Comparison of ENCODE assay signal across 19 cellular contexts in genomic region chr13:113792821-113793717, GRCh38. TPM values are rescaled to one million over a fixed set of nuclear protein-coding genes. Genes with fewer than 3 reads are reported as not detected.
DNase-seq lines count a peak whose midpoint lies in the region; ATAC-seq and TF ChIP-seq lines count a peak whose summit lies in the region.
"Had no signal": no experiment of that assay in that cellular context is flagged by ENCODE, and none has a peak within 500 bp of the region (broad histone marks: within the 10 kb centered on the region; RNA-seq: fewer than 3 reads in every experiment).

No MANE protein-coding gene starts in this region.

- no peak overlapping the region for H3K4me2 ChIP-seq in osteoblast (ENCODE audit: insufficient read depth, low read length)

- H3K27ac Mint-ChIP-seq in stimulated activated naive CD8-positive, alpha-beta T cell treated with anti-CD3 and anti-CD28 coated beads, Interleukin-15, amount 100 ng/mL, for 72 hours, result no peak overlapping the region
- H3K27ac Mint-ChIP-seq in endothelial cell (ENCODE audit: unreplicated experiment), result peak overlapping the region; percentile 42

- H3K9me3 Mint-ChIP-seq in stimulated activated naive CD8-positive, alpha-beta T cell treated with anti-CD3 and anti-CD28 coated beads, Interleukin-15, amount 100 ng/mL, for 72 hours, result no peaks in the 10 kb centered on the region
- H3K9me3 Mint-ChIP-seq in endothelial cell (ENCODE audit: unreplicated experiment), result no peaks in the 10 kb centered on the region
- H3K9me3 Mint-ChIP-seq: H9 had no signal

- H3K27me3 ChIP-seq in osteoblast (ENCODE audit: insufficient read depth, low read length), result peaks cover 14% of the 10 kb centered on the region
- H3K27me3 ChIP-seq: SJCRH30 had no signal

- peak; percentile 29 for ATAC-seq in stimulated activated naive CD8-positive, alpha-beta T cell treated with anti-CD3 and anti-CD28 coated beads, Interleukin-15, amount 100 ng/mL, for 72 hours
- no peak for ATAC-seq in stimulated activated naive CD8-positive, alpha-beta T cell treated with anti-CD3 and anti-CD28 coated beads, Interleukin-15, Interleukin-2, amounts not matched to agents 100 U/mL and 50 U/mL, for 24 hours
- ATAC-seq: PC-3 had no signal

- no peak for TF ChIP-seq CTCF in endothelial cell (IDR thresholded peaks at IDR 0.05; ENCODE audit: unreplicated experiment)
- TF ChIP-seq CTCF in osteoblast (IDR thresholded peaks at IDR 0.05; ENCODE audit: extremely low read depth, low read depth, low read length), result no peak

- H3K4me3 Mint-ChIP-seq in stimulated activated naive CD8-positive, alpha-beta T cell treated with anti-CD3 and anti-CD28 coated beads, Interleukin-15, amount 100 ng/mL, for 72 hours, result no peak overlapping the region
- H3K4me3 Mint-ChIP-seq in endothelial cell (ENCODE audit: unreplicated experiment), result no peak overlapping the region
- H3K4me3 Mint-ChIP-seq: H9 had no signal

- no peaks in the 10 kb centered on the region for H3K9me3 ChIP-seq in osteoblast (ENCODE audit: low read depth, low read length)
- H3K9me3 ChIP-seq: SJCRH30 had no signal

- H4K20me1 ChIP-seq in osteoblast (ENCODE audit: insufficient read depth, low read length), result no peaks in the 10 kb centered on the region

- H3K4me1 ChIP-seq in osteoblast (ENCODE audit: insufficient read depth, low read length), result no peaks in the 10 kb centered on the region
- H3K4me1 ChIP-seq: SJCRH30 had no signal

- H3K36me3 Mint-ChIP-seq in endothelial cell (ENCODE audit: low read depth, unreplicated experiment), result peaks cover 40% of the 10 kb centered on the region

- no peaks in the 10 kb centered on the region for H3K4me1 Mint-ChIP-seq in stimulated activated naive CD8-positive, alpha-beta T cell treated with anti-CD3 and anti-CD28 coated beads, Interleukin-15, amount 100 ng/mL, for 72 hours
- no peaks in the 10 kb centered on the region for H3K4me1 Mint-ChIP-seq in endothelial cell (ENCODE audit: unreplicated experiment)

- H3K27me3 Mint-ChIP-seq in stimulated activated naive CD8-positive, alpha-beta T cell treated with anti-CD3 and anti-CD28 coated beads, Interleukin-15, amount 100 ng/mL, for 72 hours, result peaks cover 7% of the 10 kb centered on the region
- H3K27me3 Mint-ChIP-seq in endothelial cell (ENCODE audit: unreplicated experiment), result peaks cover 12% of the 10 kb centered on the region

- no peaks in the 10 kb centered on the region for H3K36me3 ChIP-seq in osteoblast (ENCODE audit: insufficient read depth, low read length)
- H3K36me3 ChIP-seq: SJCRH30 had no signal

- DNase-seq in stimulated activated naive CD8-positive, alpha-beta T cell treated with anti-CD3 and anti-CD28 coated beads, Interleukin-15, amount 100 ng/mL, for 72 hours, result no peak
- no peak for DNase-seq in stimulated activated naive CD8-positive, alpha-beta T cell treated with anti-CD3 and anti-CD28 coated beads, Interleukin-15, Interleukin-2, amounts not matched to agents 100 U/mL and 50 U/mL, for 24 hours
- no peak for DNase-seq in endothelial cell (ENCODE audit: low spot score)
- DNase-seq in osteoblast (ENCODE audit: insufficient read length, low spot score, missing footprints), result peak; percentile 79
- no peak for DNase-seq in NCI-H1417 (lab: John Stamatoyannopoulos, UW)
- no peak for DNase-seq in stimulated activated naive CD4-positive, alpha-beta T cell treated with Interleukin-2 at 50 U/mL for 16 hours (lab: John Stamatoyannopoulos, UW)
- DNase-seq in hypothalamus (lab: John Stamatoyannopoulos, UW), result no peak
- DNase-seq: ACHN, DMS79, H9, KG1, NCI-H187, NCI-H2107, NCI-H2227 treated with DMSO at 0.1 percent for 48 hours, NCI-H524, PC-3, RPMI8226, SJCRH30 had no signal

- no peak overlapping the region for H2AFZ ChIP-seq in osteoblast (ENCODE audit: low read length)

- no peaks in the 10 kb centered on the region for H3K79me2 ChIP-seq in osteoblast (ENCODE audit: insufficient read depth, low read length)

- H3K4me3 ChIP-seq in osteoblast (ENCODE audit: insufficient read depth, low read length), result no peak overlapping the region
- H3K4me3 ChIP-seq: SJCRH30 had no signal

- H3K27ac ChIP-seq in osteoblast (ENCODE audit: low read depth, low read length), result no peak overlapping the region
- H3K27ac ChIP-seq: C4-2B, SJCRH30 had no signal

RNA-seq across cellular contexts. Expression of gene TMEM255B, which starts 34.0 kb away (rescaled TPM):
- total RNA-seq in endothelial cell (ENCODE audit: unreplicated experiment), result 321 TPM
- 1.8 and 2.9 TPM in 2 replicates for total RNA-seq in osteoblast
- total RNA-seq: SJCRH30 had no signal

Comparison
In these comparisons a context has a peak if more than half of its experiments do, and no peak if none do; other contexts are left out.
1. RNA of gene TMEM255B, which starts 34.0 kb away (total RNA-seq): 321 TPM in endothelial cell (single experiment); 1.8 to 2.9 TPM in osteoblast; every median in the first group is over 10 times any median in the second.